Comparison of ENCODE assay signal across 25 cellular contexts in genomic region chr18:56635007-56635406, GRCh38. TPM values are rescaled to one million over a fixed set of nuclear protein-coding genes. Genes with fewer than 3 reads are reported as not detected.
DNase-seq lines count a peak whose midpoint lies in the region; ATAC-seq and TF ChIP-seq lines count a peak whose summit lies in the region.
"Had no signal": no experiment of that assay in that cellular context is flagged by ENCODE, and none has a peak within 500 bp of the region (broad histone marks: within the 10 kb centered on the region; RNA-seq: fewer than 3 reads in every experiment).

No MANE protein-coding gene starts in this region.

- peaks cover 45% of the 10 kb centered on the region for H3K36me3 Mint-ChIP-seq in MCF 10A (ENCODE audit: insufficient read depth, unreplicated experiment)
- H3K36me3 Mint-ChIP-seq in chondrocyte (ENCODE audit: low read depth) = peaks cover 4% of the 10 kb centered on the region

- no peaks in the 10 kb centered on the region for H3K9me2 ChIP-seq in PC-3 (replicated peaks; ENCODE audit: low read length)

- no peak overlapping the region for H3K4me3 ChIP-seq in breast epithelium
- H3K4me3 ChIP-seq in PC-3 (ENCODE audit: low read length) = peak overlapping the region; percentile 97; the same call in 1 of the 2 replicates
- peak overlapping the region; percentile 98 for H3K4me3 ChIP-seq in psoas muscle
- H3K4me3 ChIP-seq: left lung, neural progenitor cell, suprapubic skin, uterus had no signal

- DNase-seq in MCF 10A (ENCODE audit: unreplicated experiment) = no peak
- no peak for DNase-seq in breast epithelium (ENCODE audit: low spot score in 2 of 2)
- no peak for DNase-seq in PC-3
- DNase-seq in chondrocyte (ENCODE audit: low spot score) = no peak
- DNase-seq in psoas muscle = no peak
- DNase-seq in AG20443 (ENCODE audit: low spot score) = no peak
- no peak for DNase-seq in KG1 (lab: John Stamatoyannopoulos, UW)
- DNase-seq in NCI-H69 (lab: John Stamatoyannopoulos, UW) = no peak
- DNase-seq: activated CD4-positive, alpha-beta T cell treated with anti-CD3 and anti-CD28 coated beads for 4 hours; activated CD8-positive, alpha-beta memory T cell treated with anti-CD3 and anti-CD28 coated beads, Interleukin-2, amount 10 ng/mL, durations not matched to agents 7 days and 5 days; activated effector memory CD4-positive, alpha-beta T cell treated with anti-CD3 and anti-CD28 coated beads, Interleukin-2, amount 50 U/mL, for 16 hours; amygdala; CD4-positive, alpha-beta memory T cell; dermis blood vessel endothelial cell; DMS153; GDM1; H7; left lung; midbrain; NCI-H146; NCI-H526 treated with DMSO at 0.1 percent for 48 hours; uterus had no signal

- H3K4me2 ChIP-seq in PC-3 (ENCODE audit: low read length) = peak overlapping the region; percentile 91
- H3K4me2 ChIP-seq: neural progenitor cell had no signal

- TF ChIP-seq CTCF in MCF 10A (IDR thresholded peaks at IDR 0.05; ENCODE audit: unreplicated experiment) = no peak
- no peak for TF ChIP-seq CTCF in breast epithelium (IDR thresholded peaks at IDR 0.05)
- TF ChIP-seq CTCF in PC-3 (conservative IDR thresholded peaks at IDR 0.05; ENCODE audit: low read depth, low read length) = no peak
- no peak for TF ChIP-seq CTCF in chondrocyte (IDR thresholded peaks at IDR 0.05)
- TF ChIP-seq CTCF in psoas muscle (IDR thresholded peaks at IDR 0.05) = no peak

- peaks cover 84% of the 10 kb centered on the region for H3K79me2 ChIP-seq in PC-3 (ENCODE audit: low read length)

- H3K27me3 ChIP-seq in breast epithelium (no peaks in the 10 kb centered on the region), PC-3 (ENCODE audit: low read length) (no peaks in the 10 kb centered on the region), psoas muscle (ENCODE audit: insufficient read depth in 3 of 3, low read length in 2 of 3) (no peaks in the 10 kb centered on the region)
- H3K27me3 ChIP-seq: left lung, neural progenitor cell, suprapubic skin, uterus had no signal

- H4K20me1 ChIP-seq in PC-3 (ENCODE audit: low read length) = peaks cover 72% of the 10 kb centered on the region

- no peak overlapping the region for H3K27ac ChIP-seq in breast epithelium
- no peak overlapping the region for H3K27ac ChIP-seq in PC-3 (ENCODE audit: low read length)
- H3K27ac ChIP-seq in psoas muscle = no peak overlapping the region
- H3K27ac ChIP-seq: HL-60, left lung, neural progenitor cell, suprapubic skin, uterus had no signal

- WGBS in psoas muscle, 3 donors = 82 to 85% (median 82%) methylated on average over 5 of the region's 5 CpGs

- H3F3A ChIP-seq in PC-3 (ENCODE audit: low read length, unreplicated experiment) = no peaks in the 10 kb centered on the region

- no peak for ATAC-seq in PC-3
- ATAC-seq in psoas muscle = no peak
- ATAC-seq: activated CD8-positive, alpha-beta memory T cell treated with anti-CD3 and anti-CD28 coated beads, Interleukin-2, amount 10 ng/mL, durations not matched to agents 7 days and 5 days; left lung had no signal

- H3K9ac ChIP-seq in PC-3 (ENCODE audit: low read length) = no peak overlapping the region
- H3K9ac ChIP-seq: neural progenitor cell had no signal

- H2AFZ ChIP-seq in PC-3 (ENCODE audit: low read length) = no peak overlapping the region
- H2AFZ ChIP-seq: neural progenitor cell had no signal

- BruUV-seq in MCF 10A (replicated peaks; lab: Mats Ljungman, UMichigan) (no TSS peak), PC-3 (replicated peaks; lab: Mats Ljungman, UMichigan) (no TSS peak)

- H3K27me3 Mint-ChIP-seq in MCF 10A (ENCODE audit: insufficient read depth, unreplicated experiment) = no peaks in the 10 kb centered on the region
- H3K27me3 Mint-ChIP-seq in chondrocyte (ENCODE audit: low read depth) = no peaks in the 10 kb centered on the region
- H3K27me3 Mint-ChIP-seq: activated CD8-positive, alpha-beta memory T cell treated with anti-CD3 and anti-CD28 coated beads, Interleukin-2, amount 10 ng/mL, durations not matched to agents 7 days and 5 days; CD4-positive, alpha-beta memory T cell had no signal

- TF ChIP-seq POLR2A in breast epithelium (IDR thresholded peaks at IDR 0.05) = no peak

- H3K9me3 Mint-ChIP-seq in MCF 10A (ENCODE audit: unreplicated experiment) (no peaks in the 10 kb centered on the region), chondrocyte (ENCODE audit: low read depth) (no peaks in the 10 kb centered on the region)
- H3K9me3 Mint-ChIP-seq: CD4-positive, alpha-beta memory T cell had no signal

- intact Hi-C loops in MCF 10A (cut with micrococcal nuclease) = no loop called here
- intact Hi-C loops in breast epithelium (cut with DNase I; ENCODE audit: low total_unique reads) = no loop called here
- intact Hi-C loops in PC-3 (cut with micrococcal nuclease) = no loop called here
- intact Hi-C loops in psoas muscle (cut with DNase I) = no loop called here

- CTCF ChIA-PET in MCF 10A (lab: Yijun Ruan, JAX) = no interaction called here
- CTCF ChIA-PET in PC-3 (lab: Charles Lee) = no interaction called here

- peaks cover 31% of the 10 kb centered on the region for H3K4me1 Mint-ChIP-seq in MCF 10A (ENCODE audit: insufficient read depth, unreplicated experiment)
- peaks cover 54% of the 10 kb centered on the region for H3K4me1 Mint-ChIP-seq in chondrocyte (ENCODE audit: low read depth)

- H3K4me3 Mint-ChIP-seq in MCF 10A (ENCODE audit: unreplicated experiment) (peak overlapping the region; percentile 98), chondrocyte (ENCODE audit: unreplicated experiment) (peak overlapping the region; percentile 17)
- H3K4me3 Mint-ChIP-seq: activated CD8-positive, alpha-beta memory T cell treated with anti-CD3 and anti-CD28 coated beads, Interleukin-2, amount 10 ng/mL, durations not matched to agents 7 days and 5 days had no signal

- H3K9me3 ChIP-seq in breast epithelium (no peaks in the 10 kb centered on the region), PC-3 (ENCODE audit: low read length) (no peaks in the 10 kb centered on the region), psoas muscle (no peaks in the 10 kb centered on the region)
- H3K9me3 ChIP-seq: left lung, suprapubic skin, uterus had no signal

- H3K36me3 ChIP-seq in breast epithelium (no peaks in the 10 kb centered on the region), PC-3 (ENCODE audit: low read depth, low read length) (peaks cover 28% of the 10 kb centered on the region; the same call in 1 of the 2 replicates), psoas muscle (ENCODE audit: insufficient read depth in 1 of 2, low read depth in 1 of 2) (peaks cover 0 to 16% of the 10 kb centered on the region in 2 donors)
- H3K36me3 ChIP-seq: neural progenitor cell, suprapubic skin, uterus had no signal

- H3K4me1 ChIP-seq in breast epithelium (peaks cover 0 to 3% of the 10 kb centered on the region in 2 donors), PC-3 (ENCODE audit: insufficient read depth, low read length) (peaks cover 28% of the 10 kb centered on the region), psoas muscle (peaks cover 44% of the 10 kb centered on the region)
- H3K4me1 ChIP-seq: uterus had no signal

- POLR2A ChIA-PET in MCF 10A (lab: Yijun Ruan, JAX) (no interaction called here), PC-3 (lab: Charles Lee; ENCODE audit: unreplicated experiment) (no interaction called here)

- H3K27ac Mint-ChIP-seq in MCF 10A (ENCODE audit: low read depth, unreplicated experiment) (peak overlapping the region; percentile 69), chondrocyte (ENCODE audit: unreplicated experiment) (peak overlapping the region; percentile 27)
- H3K27ac Mint-ChIP-seq: activated CD8-positive, alpha-beta memory T cell treated with anti-CD3 and anti-CD28 coated beads, Interleukin-2, amount 10 ng/mL, durations not matched to agents 7 days and 5 days; neural progenitor cell had no signal

RNA-seq across cellular contexts. Expression of gene TXNL1, which starts 3.4 kb away (rescaled TPM):
- total RNA-seq in MCF 10A (2022) (86.6 and 97.4 TPM in 2 replicates), breast epithelium (10 to 100 TPM; 35.4 to 47.0 (median 45.5) TPM), PC-3 (2014; rRNA removed) (70.0 and 75.8 TPM in 2 replicates), chondrocyte (57.5 to 59.7 TPM (median 57.6 TPM) in 3 replicates), psoas muscle (100 to 1,000 TPM; 118 to 172 (median 143) TPM)
- 100 to 1,000 TPM; 116 to 186 (median 117) TPM for polyA plus RNA-seq in psoas muscle

RNA-seq across cellular contexts. Expression of gene WDR7, which starts 16.2 kb away (rescaled TPM):
- total RNA-seq in MCF 10A (2022) (12.6 and 17.3 TPM in 2 replicates), breast epithelium (10 to 100 TPM; 28.3 to 32.6 (median 31.1) TPM), PC-3 (2014; rRNA removed) (16.0 and 23.8 TPM in 2 replicates), chondrocyte (14.3 to 27.8 TPM (median 14.9 TPM) in 3 replicates), psoas muscle (10 to 100 TPM; 15.5 to 24.4 (median 21.6) TPM)
- 10 to 100 TPM in 1 of 3 donors, 1 to 10 TPM in 2; 2.6 to 14.5 (median 4.7) TPM for polyA plus RNA-seq in psoas muscle

Comparison
In these comparisons a context has a peak if more than half of its experiments do, and no peak if none do; other contexts are left out.
1. H3K4me3 ChIP-seq: peak in PC-3 (single experiment) and psoas muscle (single experiment); none in breast epithelium (0 of 3).